Comparison of ENCODE assay signal across 21 cellular contexts in genomic region chr4:79695848-79696247, GRCh38.
"Had no signal": no experiment of that assay in that cellular context is flagged by ENCODE, and none has a peak within 500 bp of the region (broad histone marks: within the 10 kb centered on the region; RNA-seq: fewer than 3 reads in every experiment).

No MANE protein-coding gene starts in this region.

- H3K4me1 ChIP-seq: colonic mucosa, parathyroid adenoma, prostate gland, spleen, tibial nerve had no signal

- H3K9ac ChIP-seq: parathyroid adenoma had no signal

- H3K27me3 ChIP-seq: colonic mucosa, hepatocyte, tibial nerve had no signal

- H3K4me3 ChIP-seq: colonic mucosa, hepatocyte, prostate gland, spleen, tibial nerve had no signal

- H3K9me3 ChIP-seq: colonic mucosa, prostate gland had no signal

- H3K79me2 ChIP-seq: hepatocyte, parathyroid adenoma had no signal

- FAIRE-seq: endothelial cell of umbilical vein had no signal

- H3K36me3 ChIP-seq: colonic mucosa, prostate gland, spleen, tibial nerve had no signal

- H3K27ac ChIP-seq: colonic mucosa, hepatocyte, parathyroid adenoma, prostate gland, spleen, tibial nerve had no signal

- H3K4me2 ChIP-seq: hepatocyte had no signal

- DNase-seq: colonic mucosa; effector CD4-positive, alpha-beta T cell; endodermal cell; erythroblast; foreskin melanocyte; head of caudate nucleus; left colon; naive thymus-derived CD4-positive, alpha-beta T cell; nephron progenitor cell; retina; spleen; stimulated activated CD4-positive, alpha-beta T cell treated with anti-CD3 and anti-CD28 coated beads, Interleukin-15, amount 100 ng/mL, for 24 hours; stimulated activated CD4-positive, alpha-beta T cell treated with anti-CD3 and anti-CD28 coated beads, Interleukin-1b, Interleukin-23, amount 100 ng/mL, for 48 hours; stimulated activated CD4-positive, alpha-beta T cell treated with anti-CD3 and anti-CD28 coated beads, Interleukin-4, amount 100 ng/mL, for 24 hours had no signal

- H2AFZ ChIP-seq: hepatocyte, parathyroid adenoma had no signal

- ATAC-seq: left colon; naive thymus-derived CD4-positive, alpha-beta T cell; sciatic nerve; stimulated activated memory B cell treated with anti-CD40 and anti-IgM and Interleukin-4, amounts not matched to agents 10 μg/mL and 1 μg/mL and 100 μg/mL, for 72 hours had no signal
